Comparison of ENCODE assay signal across 13 cellular contexts in the genomic region with DNA sequence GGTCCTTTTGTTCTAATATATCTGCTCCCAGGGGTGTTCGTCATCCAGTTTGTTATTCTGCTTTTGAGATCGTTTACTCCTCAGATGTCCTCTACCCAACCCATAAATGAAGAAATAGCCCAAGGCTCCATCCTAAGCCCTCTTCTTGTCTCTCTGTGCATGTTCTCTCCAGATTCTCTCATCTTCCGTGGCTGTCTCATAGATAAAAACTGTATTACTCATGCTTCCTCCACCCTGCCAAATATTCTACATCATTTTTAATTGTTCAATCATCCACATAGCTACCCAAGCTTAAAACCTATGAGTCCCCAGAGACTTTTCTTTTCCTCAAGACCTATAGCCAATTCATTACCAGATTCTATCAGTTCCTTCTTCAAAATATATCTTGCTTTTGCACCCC. TPM values are rescaled to one million over a fixed set of nuclear protein-coding genes. Genes with fewer than 3 reads are reported as not detected.
DNase-seq lines count a peak whose midpoint lies in the region; ATAC-seq and TF ChIP-seq lines count a peak whose summit lies in the region.
"Had no signal": no experiment of that assay in that cellular context is flagged by ENCODE, and none has a peak within 500 bp of the region (broad histone marks: within the 10 kb centered on the region; RNA-seq: fewer than 3 reads in every experiment).

No MANE protein-coding gene starts in this region.

- CTCF ChIA-PET in mammary epithelial cell (lab: Charles Lee; ENCODE audit: low non-redundant PET), result interaction anchor here (0.5 to 0.6 kb wide), 3 partner anchors 314 to 434 kb away, joined by 3 read pairs; no protein-coding TSS in a partner anchor
- CTCF ChIA-PET in CD8-positive, alpha-beta memory T cell (lab: Charles Lee), result no interaction called here

- peak; percentile 92 for DNase-seq in AG10803 (ENCODE audit: low read depth)
- peak; percentile 97 for DNase-seq in LHCN-M2 (ENCODE audit: low read depth)
- DNase-seq in mammary epithelial cell, result peak; percentile 89
- peak; percentile 85 for DNase-seq in kidney tubule cell (ENCODE audit: low spot score)
- no peak for DNase-seq in HK-2 (ENCODE audit: unreplicated experiment)
- DNase-seq in CD8-positive, alpha-beta memory T cell, result no peak
- DNase-seq in T1000 (lab: John Stamatoyannopoulos, UW), result no peak
- DNase-seq: activated CD4-positive, alpha-beta T cell treated with anti-CD3 and anti-CD28 coated beads, Interleukin-2, amount 10 ng/mL, durations not matched to agents 7 days and 5 days; body of pancreas; CD8-positive, alpha-beta T cell; retina; stimulated activated naive CD8-positive, alpha-beta T cell treated with anti-CD3 and anti-CD28 coated beads, Interleukin-15, amount 100 ng/mL, for 72 hours had no signal

- H3K4me2 ChIP-seq in mammary epithelial cell (ENCODE audit: insufficient read depth, low read depth, low read length), result peak overlapping the region; percentile 56

- H3K27me3 ChIP-seq in mammary epithelial cell (ENCODE audit: insufficient read depth, low read length), result no peaks in the 10 kb centered on the region
- no peaks in the 10 kb centered on the region for H3K27me3 ChIP-seq in CD8-positive, alpha-beta memory T cell (ENCODE audit: insufficient read depth, low read length, poor library complexity, severe bottlenecking)
- H3K27me3 ChIP-seq: body of pancreas had no signal

- H3K4me1 Mint-ChIP-seq in CD8-positive, alpha-beta memory T cell, result no peaks in the 10 kb centered on the region
- H3K4me1 Mint-ChIP-seq: activated CD4-positive, alpha-beta T cell treated with anti-CD3 and anti-CD28 coated beads, Interleukin-2, amount 10 ng/mL, durations not matched to agents 7 days and 5 days had no signal

- no peaks in the 10 kb centered on the region for H3K9me3 ChIP-seq in mammary epithelial cell (replicated peaks; ENCODE audit: insufficient read depth, low read length)
- no peaks in the 10 kb centered on the region for H3K9me3 ChIP-seq in CD8-positive, alpha-beta memory T cell (ENCODE audit: low read length)
- H3K9me3 ChIP-seq: body of pancreas had no signal

- no peak overlapping the region for H3K4me3 Mint-ChIP-seq in CD8-positive, alpha-beta memory T cell
- H3K4me3 Mint-ChIP-seq: activated CD4-positive, alpha-beta T cell treated with anti-CD3 and anti-CD28 coated beads, Interleukin-2, amount 10 ng/mL, durations not matched to agents 7 days and 5 days; CD8-positive, alpha-beta T cell; stimulated activated naive CD8-positive, alpha-beta T cell treated with anti-CD3 and anti-CD28 coated beads, Interleukin-15, amount 100 ng/mL, for 72 hours had no signal

- no peaks in the 10 kb centered on the region for H3K36me3 Mint-ChIP-seq in CD8-positive, alpha-beta memory T cell
- H3K36me3 Mint-ChIP-seq: CD8-positive, alpha-beta T cell had no signal

- H3K79me2 ChIP-seq in mammary epithelial cell (ENCODE audit: insufficient read depth, low read length), result no peaks in the 10 kb centered on the region

- peak overlapping the region; percentile 91 for H3K27ac ChIP-seq in mammary epithelial cell (ENCODE audit: insufficient read depth, low read depth, low read length)
- no peak overlapping the region for H3K27ac ChIP-seq in CD8-positive, alpha-beta memory T cell (ENCODE audit: low read depth, low read length)
- H3K27ac ChIP-seq: body of pancreas had no signal

- in situ Hi-C loops in mammary epithelial cell (cut with MboI; ENCODE audit: low sequenced_read_pairs in 2 of 2), result loop anchor here in 1 of 2 donors (10.0 kb wide), 1 partner anchor 395 kb away; no protein-coding TSS in a partner anchor

- H3K27me3 Mint-ChIP-seq in CD8-positive, alpha-beta memory T cell, result peaks cover 1 to 12% of the 10 kb centered on the region in 2 donors

- TF ChIP-seq CTCF in AG10803 (conservative IDR thresholded peaks at IDR 0.05; ENCODE audit: low read length) (no peak), mammary epithelial cell (conservative IDR thresholded peaks at IDR 0.05 in 1 of 2, IDR thresholded peaks at IDR 0.05 in 1 of 2; ENCODE audit: extremely low read depth in 1 of 2, insufficient read depth in 1 of 2, low read depth in 1 of 2, low read length in 2 of 2) (no peak)

- no peak overlapping the region for H3K27ac Mint-ChIP-seq in CD8-positive, alpha-beta memory T cell
- H3K27ac Mint-ChIP-seq: activated CD4-positive, alpha-beta T cell treated with anti-CD3 and anti-CD28 coated beads, Interleukin-2, amount 10 ng/mL, durations not matched to agents 7 days and 5 days; CD8-positive, alpha-beta T cell; stimulated activated naive CD8-positive, alpha-beta T cell treated with anti-CD3 and anti-CD28 coated beads, Interleukin-15, amount 100 ng/mL, for 72 hours had no signal

- BruUV-seq in mammary epithelial cell (replicated peaks; lab: Mats Ljungman, UMichigan), result no TSS peak

- dilution Hi-C loops in mammary epithelial cell (cut with HindIII; ENCODE audit: low sequenced_read_pairs), result loop anchor here (5.0 kb wide), 1 partner anchor 63 kb away; no protein-coding TSS in a partner anchor

- intact Hi-C loops in mammary epithelial cell (cut with micrococcal nuclease), result no loop called here

- peaks cover 35% of the 10 kb centered on the region for H3K4me1 ChIP-seq in mammary epithelial cell (ENCODE audit: insufficient read depth, low read length)
- no peaks in the 10 kb centered on the region for H3K4me1 ChIP-seq in CD8-positive, alpha-beta memory T cell (ENCODE audit: insufficient read depth, low read length)
- H3K4me1 ChIP-seq: body of pancreas had no signal

- no peak overlapping the region for H3K9ac ChIP-seq in mammary epithelial cell (ENCODE audit: insufficient read depth, low read length)

- POLR2A ChIA-PET in CD8-positive, alpha-beta memory T cell (lab: Charles Lee), result no interaction called here

- no peak overlapping the region for H3K4me3 ChIP-seq in AG10803 (ENCODE audit: low read length)
- H3K4me3 ChIP-seq in mammary epithelial cell (replicated peaks in 1 of 3; ENCODE audit: insufficient read depth in 1 of 3, low read depth in 2 of 3, low read length in 3 of 3), result no peak overlapping the region
- no peak overlapping the region for H3K4me3 ChIP-seq in CD8-positive, alpha-beta memory T cell (ENCODE audit: low read length)
- H3K4me3 ChIP-seq: body of pancreas had no signal

- H3K36me3 ChIP-seq in mammary epithelial cell (ENCODE audit: insufficient read depth, low read length), result no peaks in the 10 kb centered on the region
- no peaks in the 10 kb centered on the region for H3K36me3 ChIP-seq in CD8-positive, alpha-beta memory T cell (ENCODE audit: insufficient read depth, low read length)

- H3K9me3 Mint-ChIP-seq in CD8-positive, alpha-beta memory T cell, result no peaks in the 10 kb centered on the region
- H3K9me3 Mint-ChIP-seq: activated CD4-positive, alpha-beta T cell treated with anti-CD3 and anti-CD28 coated beads, Interleukin-2, amount 10 ng/mL, durations not matched to agents 7 days and 5 days; CD8-positive, alpha-beta T cell; stimulated activated naive CD8-positive, alpha-beta T cell treated with anti-CD3 and anti-CD28 coated beads, Interleukin-15, amount 100 ng/mL, for 72 hours had no signal

- no peak for ATAC-seq in HG02798 (IDR thresholded peaks at IDR 0.05; ENCODE audit: poor library complexity, unreplicated experiment)
- ATAC-seq: body of pancreas; CD8-positive, alpha-beta T cell; stimulated activated naive CD8-positive, alpha-beta T cell treated with anti-CD3 and anti-CD28 coated beads, Interleukin-15, amount 100 ng/mL, for 72 hours had no signal

- no peak overlapping the region for H2AFZ ChIP-seq in mammary epithelial cell (ENCODE audit: low read depth, low read length)

- H4K20me1 ChIP-seq in mammary epithelial cell (ENCODE audit: insufficient read depth, low read length), result no peaks in the 10 kb centered on the region

- 0% methylated on average over 3 of the region's 3 CpGs for WGBS in mammary epithelial cell (ENCODE audit: low coverage, missing lambda C conversion rate)

RNA-seq across cellular contexts. Expression of a gene that starts 44.9 kb away (rescaled TPM):
- 1,409 and 1,463 TPM in 2 replicates for total RNA-seq in LHCN-M2 (2014; rRNA removed)
- 1,281 TPM for polyA plus RNA-seq in LHCN-M2 (2012)
- 100 to 1,000 TPM; 485 to 894 TPM for total RNA-seq in mammary epithelial cell
- 1,604 TPM for polyA plus RNA-seq in mammary epithelial cell
- polyA minus RNA-seq in mammary epithelial cell, result 2,169 TPM
- total RNA-seq in CD8-positive, alpha-beta memory T cell, result 1 to 10 TPM; 2.3 to 2.5 TPM
- not detected for polyA plus RNA-seq in CD8-positive, alpha-beta memory T cell
- total RNA-seq: activated CD4-positive, alpha-beta T cell treated with anti-CD3 and anti-CD28 coated beads, Interleukin-2, amount 10 ng/mL, durations not matched to agents 7 days and 5 days; CD8-positive, alpha-beta T cell had no signal

Comparison
In these comparisons a context has a peak if more than half of its experiments do, and no peak if none do; other contexts are left out.
1. DNase-seq: peak in AG10803 (single experiment), LHCN-M2 (single experiment), mammary epithelial cell (single experiment) and kidney tubule cell (single experiment); none in HK-2 (single experiment), CD8-positive, alpha-beta memory T cell (0 of 5) and T1000 (single experiment).
2. RNA of a gene that starts 44.9 kb away (total RNA-seq): 1,409 to 1,463 TPM in LHCN-M2 and 485 to 894 TPM in mammary epithelial cell; 2.3 to 2.5 TPM in CD8-positive, alpha-beta memory T cell; every median in the first group is over 100 times any median in the second.